Comparison of ENCODE assay signal across 8 cellular contexts in genomic region chr12:131896080-131896810, GRCh38. TPM values are rescaled to one million over a fixed set of nuclear protein-coding genes. Genes with fewer than 3 reads are reported as not detected.
DNase-seq lines count a peak whose midpoint lies in the region; ATAC-seq and TF ChIP-seq lines count a peak whose summit lies in the region.

No MANE protein-coding gene starts in this region.

- peak overlapping the region; percentile 90 for H3K4me3 Mint-ChIP-seq in type B pancreatic cell

- intact Hi-C loops in left ventricle myocardium superior (cut with micrococcal nuclease) (no loop called here), posterior vena cava (cut with DNase I) (no loop called here)

- peak; percentile 80 for DNase-seq in DMS53 treated with DMSO at 0.1 percent for 48 hours (lab: John Stamatoyannopoulos, UW; ENCODE audit: unreplicated experiment)
- peak; percentile 44 to 78 (median 58) for DNase-seq in T-helper 1 cell
- DNase-seq in left ventricle myocardium superior: peak; percentile 96
- DNase-seq in posterior vena cava (ENCODE audit: low spot score): peak; percentile 96
- DNase-seq in type B pancreatic cell (ENCODE audit: extremely low spot score, unreplicated experiment): peak; percentile 86

- H3K27ac ChIP-seq in KOPT-K1 (ENCODE audit: low read depth, low read length, poor library complexity, severe bottlenecking) (peak overlapping the region; percentile 70), angular gyrus (ENCODE audit: low read depth, low read length) (peak overlapping the region; percentile 95)

- peak overlapping the region; percentile 86 for H3K27ac Mint-ChIP-seq in type B pancreatic cell

- peaks cover 9% of the 10 kb centered on the region for H3K4me1 Mint-ChIP-seq in type B pancreatic cell (ENCODE audit: unreplicated experiment)

- no peaks in the 10 kb centered on the region for H3K36me3 Mint-ChIP-seq in type B pancreatic cell

- no peaks in the 10 kb centered on the region for H3K9me3 ChIP-seq in KOPT-K1 (ENCODE audit: insufficient read depth, low read length, poor library complexity, severe bottlenecking)

- no peak for TF ChIP-seq CTCF in type B pancreatic cell (conservative IDR thresholded peaks at IDR 0.05)

- no peaks in the 10 kb centered on the region for H3K9me3 Mint-ChIP-seq in type B pancreatic cell

- H3K27me3 Mint-ChIP-seq in type B pancreatic cell: no peaks in the 10 kb centered on the region

- H3K36me3 ChIP-seq in KOPT-K1 (ENCODE audit: insufficient read depth, low read length): peaks cover 22% of the 10 kb centered on the region; the same call in 1 of the 2 replicates

- ATAC-seq in GM21825 (IDR thresholded peaks at IDR 0.05; ENCODE audit: unreplicated experiment) (peak; percentile 62), left ventricle myocardium superior (peak; percentile 88)

RNA-seq across cellular contexts. Expression of gene ULK1, which starts 1.8 kb away (rescaled TPM):
- total RNA-seq in left ventricle myocardium superior: 64.0 TPM
- 10 to 100 TPM; 23.0 to 23.8 TPM for total RNA-seq in posterior vena cava
- total RNA-seq in type B pancreatic cell (ENCODE audit: low replicate concordance): 80.0 and 99.3 TPM in 2 replicates

RNA-seq across cellular contexts. Expression of gene PUS1, which starts 32.8 kb away (rescaled TPM):
- 5.6 TPM for total RNA-seq in left ventricle myocardium superior
- total RNA-seq in posterior vena cava: 10 to 100 TPM; 12.5 to 16.1 TPM
- 32.2 and 38.1 TPM in 2 replicates for total RNA-seq in type B pancreatic cell (ENCODE audit: low replicate concordance)

RNA-seq across cellular contexts. Expression of gene EP400, which starts 53.5 kb away (rescaled TPM):
- total RNA-seq in left ventricle myocardium superior (14.8 TPM), posterior vena cava (10 to 100 TPM; 32.6 to 35.2 TPM), type B pancreatic cell (ENCODE audit: low replicate concordance) (41.4 and 55.2 TPM in 2 replicates)

Comparison
In these comparisons a context has a peak if more than half of its experiments do, and no peak if none do; other contexts are left out.
1. Peak in every context shown above with its lines: DNase-seq, ATAC-seq and H3K27ac ChIP-seq.